Comparison of ENCODE assay signal across 8 cellular contexts in genomic region chr13:24709186-24709913, GRCh38. TPM values are rescaled to one million over a fixed set of nuclear protein-coding genes. Genes with fewer than 3 reads are reported as not detected.
A peak's percentile ranks its signal among the peaks of the same experiment; 100 is the strongest.
DNase-seq lines count a peak whose midpoint lies in the region; ATAC-seq and TF ChIP-seq lines count a peak whose summit lies in the region.

No MANE protein-coding gene starts in this region.

- peak overlapping the region; percentile 71 for H2AFZ ChIP-seq in Loucy (ENCODE audit: low read length)

- H3K27me3 ChIP-seq in Loucy (ENCODE audit: insufficient read depth, low read length, poor library complexity, severe bottlenecking) (no peaks in the 10 kb centered on the region), thyroid gland (no peaks in the 10 kb centered on the region)

- peak overlapping the region; percentile 87 for H3K4me2 ChIP-seq in Loucy (ENCODE audit: low read depth, low read length, poor library complexity, severe bottlenecking)

- H3K36me3 ChIP-seq in Loucy (ENCODE audit: insufficient read depth, low read length) = no peaks in the 10 kb centered on the region
- no peaks in the 10 kb centered on the region for H3K36me3 ChIP-seq in thyroid gland

- H3K79me2 ChIP-seq in Loucy (ENCODE audit: insufficient read depth, low read length) = no peaks in the 10 kb centered on the region

- H4K20me1 ChIP-seq in Loucy (ENCODE audit: insufficient read depth, low read length, poor library complexity, severe bottlenecking) = no peaks in the 10 kb centered on the region

- H3K4me3 ChIP-seq in Loucy (ENCODE audit: low read length, poor library complexity, severe bottlenecking) (peak overlapping the region; percentile 63), thyroid gland (replicated peaks in 1 of 3) (no peak overlapping the region)

- DNase-seq in activated T-helper 1 cell treated with anti-CD3 and anti-CD28 coated beads, Interleukin-2, amount 50 U/mL, for 16 hours (ENCODE audit: low read depth in 1 of 2, low spot score in 1 of 2) = peak; percentile 8 to 27
- peak; percentile 27 for DNase-seq in stimulated activated CD8-positive, alpha-beta memory T cell treated with anti-CD3 and anti-CD28 coated beads, Interleukin-15, amount 100 ng/mL, for 24 hours (ENCODE audit: low read depth)
- DNase-seq in NCI-H2171 treated with DMSO at 0.1 percent for 48 hours (lab: John Stamatoyannopoulos, UW) (no peak), thyroid gland (no peak), NCI-H748 (lab: John Stamatoyannopoulos, UW; ENCODE audit: unreplicated experiment) (no peak), middle frontal gyrus (ENCODE audit: extremely low spot score, low spot score) (no peak)

- no peak overlapping the region for H3K27ac ChIP-seq in thyroid gland

- H3K4me1 ChIP-seq in Loucy (ENCODE audit: insufficient read depth, low read length, poor library complexity, severe bottlenecking) = peaks cover 69% of the 10 kb centered on the region
- peaks cover 5 to 6% of the 10 kb centered on the region in 2 donors for H3K4me1 ChIP-seq in thyroid gland

- no peaks in the 10 kb centered on the region for H3K9me2 ChIP-seq in Loucy (replicated peaks; ENCODE audit: low read depth, low read length)

- intact Hi-C loops in thyroid gland (cut with DNase I) = no loop called here

- TF ChIP-seq POLR2A in thyroid gland (IDR thresholded peaks at IDR 0.05) = no peak

- H3K9me3 ChIP-seq in Loucy (ENCODE audit: insufficient read depth, low read depth, low read length) (no peaks in the 10 kb centered on the region), thyroid gland (no peaks in the 10 kb centered on the region)

- H3K9ac ChIP-seq in Loucy (ENCODE audit: low read depth, low read length, poor library complexity, severe bottlenecking) = peak overlapping the region; percentile 75

- peak; percentile 85 for ATAC-seq in GM19463 (IDR thresholded peaks at IDR 0.05; ENCODE audit: unreplicated experiment)

- H3F3A ChIP-seq in Loucy (ENCODE audit: low read depth) = peaks cover 12% of the 10 kb centered on the region

- 90% methylated on average over 18 of the region's 18 CpGs for WGBS in thyroid gland, 2 donors

- peak; percentile 47 for TF ChIP-seq CTCF in Loucy (conservative IDR thresholded peaks at IDR 0.05; ENCODE audit: low read length)
- no peak for TF ChIP-seq CTCF in thyroid gland (IDR thresholded peaks at IDR 0.05)

RNA-seq across cellular contexts. Expression of gene ATP12A, which starts 29.1 kb away (rescaled TPM):
- under 1 TPM in 1 of 4 donors, not detected in 3; 0.27 TPM for total RNA-seq in thyroid gland

RNA-seq across cellular contexts. Expression of gene RNF17, which starts 54.6 kb away (rescaled TPM):
- under 1 TPM in 3 of 4 donors, not detected in 1; 0.11 to 0.83 (median 0.13) TPM for total RNA-seq in thyroid gland

Comparison
In these comparisons a context has a peak if more than half of its experiments do, and no peak if none do; other contexts are left out.
1. DNase-seq: peak in activated T-helper 1 cell treated with anti-CD3 and anti-CD28 coated beads, Interleukin-2, amount 50 U/mL, for 16 hours (2 of 2) and stimulated activated CD8-positive, alpha-beta memory T cell treated with anti-CD3 and anti-CD28 coated beads, Interleukin-15, amount 100 ng/mL, for 24 hours (single experiment); none in NCI-H2171 treated with DMSO at 0.1 percent for 48 hours (single experiment), thyroid gland (0 of 2), NCI-H748 (single experiment) and middle frontal gyrus (single experiment).